ENCODE assay signal across 1 cellular context in the genomic region with DNA sequence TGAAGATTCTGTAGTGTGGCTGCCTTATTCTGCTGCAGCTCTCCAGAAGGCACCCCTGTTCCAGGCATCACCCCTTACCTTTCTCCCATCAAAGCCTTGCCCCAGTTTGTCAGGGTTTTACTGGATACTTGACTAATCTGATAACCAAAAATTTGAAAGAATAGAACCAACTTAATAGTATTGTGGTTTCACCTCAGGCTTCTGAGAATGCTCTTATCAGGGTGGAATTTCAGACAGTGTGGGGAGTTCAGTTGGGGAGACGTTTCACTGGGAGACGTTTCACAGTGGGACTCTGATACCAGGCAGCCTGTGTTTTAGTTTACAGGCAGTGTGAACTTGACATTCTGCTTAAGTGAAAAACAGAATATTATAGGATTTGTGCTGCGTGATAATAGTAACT.
A peak's percentile ranks its signal among the peaks of the same experiment; 100 is the strongest.
TF ChIP-seq lines count a peak whose summit lies in the region.

No MANE protein-coding gene starts in this region.

TF ChIP-seq in K562, 482 proteins besides CTCF, POLR2A, EP300 and RAD21 (continued from another document):
- TF ChIP-seq, protein P1, sequence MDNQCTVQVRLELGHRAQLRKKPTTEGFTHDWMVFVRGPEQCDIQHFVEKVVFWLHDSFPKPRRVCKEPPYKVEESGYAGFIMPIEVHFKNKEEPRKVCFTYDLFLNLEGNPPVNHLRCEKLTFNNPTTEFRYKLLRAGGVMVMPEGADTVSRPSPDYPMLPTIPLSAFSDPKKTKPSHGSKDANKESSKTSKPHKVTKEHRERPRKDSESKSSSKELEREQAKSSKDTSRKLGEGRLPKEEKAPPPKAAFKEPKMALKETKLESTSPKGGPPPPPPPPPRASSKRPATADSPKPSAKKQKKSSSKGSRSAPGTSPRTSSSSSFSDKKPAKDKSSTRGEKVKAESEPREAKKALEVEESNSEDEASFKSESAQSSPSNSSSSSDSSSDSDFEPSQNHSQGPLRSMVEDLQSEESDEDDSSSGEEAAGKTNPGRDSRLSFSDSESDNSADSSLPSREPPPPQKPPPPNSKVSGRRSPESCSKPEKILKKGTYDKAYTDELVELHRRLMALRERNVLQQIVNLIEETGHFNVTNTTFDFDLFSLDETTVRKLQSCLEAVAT (IDR thresholded peaks at IDR 0.05) = no peak
- no peak for TF ChIP-seq ZNF174 (CRISPR knock-in tag; IDR thresholded peaks at IDR 0.05)
- peak; percentile 68 for TF ChIP-seq SOX6 (IDR thresholded peaks at IDR 0.05)
- TF ChIP-seq PCBP1 (IDR thresholded peaks at IDR 0.05; ENCODE audit: low read depth, low read length, poor library complexity, severe bottlenecking) = no peak
- TF ChIP-seq ZFP36 (IDR thresholded peaks at IDR 0.05; ENCODE audit: low read depth, low read length, partially characterized antibody) = no peak
- TF ChIP-seq, protein P2, sequence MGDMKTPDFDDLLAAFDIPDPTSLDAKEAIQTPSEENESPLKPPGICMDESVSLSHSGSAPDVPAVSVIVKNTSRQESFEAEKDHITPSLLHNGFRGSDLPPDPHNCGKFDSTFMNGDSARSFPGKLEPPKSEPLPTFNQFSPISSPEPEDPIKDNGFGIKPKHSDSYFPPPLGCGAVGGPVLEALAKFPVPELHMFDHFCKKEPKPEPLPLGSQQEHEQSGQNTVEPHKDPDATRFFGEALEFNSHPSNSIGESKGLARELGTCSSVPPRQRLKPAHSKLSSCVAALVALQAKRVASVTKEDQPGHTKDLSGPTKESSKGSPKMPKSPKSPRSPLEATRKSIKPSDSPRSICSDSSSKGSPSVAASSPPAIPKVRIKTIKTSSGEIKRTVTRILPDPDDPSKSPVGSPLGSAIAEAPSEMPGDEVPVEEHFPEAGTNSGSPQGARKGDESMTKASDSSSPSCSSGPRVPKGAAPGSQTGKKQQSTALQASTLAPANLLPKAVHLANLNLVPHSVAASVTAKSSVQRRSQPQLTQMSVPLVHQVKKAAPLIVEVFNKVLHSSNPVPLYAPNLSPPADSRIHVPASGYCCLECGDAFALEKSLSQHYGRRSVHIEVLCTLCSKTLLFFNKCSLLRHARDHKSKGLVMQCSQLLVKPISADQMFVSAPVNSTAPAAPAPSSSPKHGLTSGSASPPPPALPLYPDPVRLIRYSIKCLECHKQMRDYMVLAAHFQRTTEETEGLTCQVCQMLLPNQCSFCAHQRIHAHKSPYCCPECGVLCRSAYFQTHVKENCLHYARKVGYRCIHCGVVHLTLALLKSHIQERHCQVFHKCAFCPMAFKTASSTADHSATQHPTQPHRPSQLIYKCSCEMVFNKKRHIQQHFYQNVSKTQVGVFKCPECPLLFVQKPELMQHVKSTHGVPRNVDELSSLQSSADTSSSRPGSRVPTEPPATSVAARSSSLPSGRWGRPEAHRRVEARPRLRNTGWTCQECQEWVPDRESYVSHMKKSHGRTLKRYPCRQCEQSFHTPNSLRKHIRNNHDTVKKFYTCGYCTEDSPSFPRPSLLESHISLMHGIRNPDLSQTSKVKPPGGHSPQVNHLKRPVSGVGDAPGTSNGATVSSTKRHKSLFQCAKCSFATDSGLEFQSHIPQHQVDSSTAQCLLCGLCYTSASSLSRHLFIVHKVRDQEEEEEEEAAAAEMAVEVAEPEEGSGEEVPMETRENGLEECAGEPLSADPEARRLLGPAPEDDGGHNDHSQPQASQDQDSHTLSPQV (IDR thresholded peaks at IDR 0.05) = no peak
- TF ChIP-seq NCOR1 (IDR thresholded peaks at IDR 0.05) = peak; percentile 18; the same call in 1 of the 2 replicates
- TF ChIP-seq, protein P3, sequence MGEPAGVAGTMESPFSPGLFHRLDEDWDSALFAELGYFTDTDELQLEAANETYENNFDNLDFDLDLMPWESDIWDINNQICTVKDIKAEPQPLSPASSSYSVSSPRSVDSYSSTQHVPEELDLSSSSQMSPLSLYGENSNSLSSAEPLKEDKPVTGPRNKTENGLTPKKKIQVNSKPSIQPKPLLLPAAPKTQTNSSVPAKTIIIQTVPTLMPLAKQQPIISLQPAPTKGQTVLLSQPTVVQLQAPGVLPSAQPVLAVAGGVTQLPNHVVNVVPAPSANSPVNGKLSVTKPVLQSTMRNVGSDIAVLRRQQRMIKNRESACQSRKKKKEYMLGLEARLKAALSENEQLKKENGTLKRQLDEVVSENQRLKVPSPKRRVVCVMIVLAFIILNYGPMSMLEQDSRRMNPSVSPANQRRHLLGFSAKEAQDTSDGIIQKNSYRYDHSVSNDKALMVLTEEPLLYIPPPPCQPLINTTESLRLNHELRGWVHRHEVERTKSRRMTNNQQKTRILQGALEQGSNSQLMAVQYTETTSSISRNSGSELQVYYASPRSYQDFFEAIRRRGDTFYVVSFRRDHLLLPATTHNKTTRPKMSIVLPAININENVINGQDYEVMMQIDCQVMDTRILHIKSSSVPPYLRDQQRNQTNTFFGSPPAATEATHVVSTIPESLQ (CRISPR knock-in tag; IDR thresholded peaks at IDR 0.05) = no peak
- no peak for TF ChIP-seq THRAP3 (IDR thresholded peaks at IDR 0.05; ENCODE audit: borderline replicate concordance)
- TF ChIP-seq RUNX1 (IDR thresholded peaks at IDR 0.05; ENCODE audit: low read depth) = no peak
- no peak for TF ChIP-seq ZNF354B (CRISPR knock-in tag; IDR thresholded peaks at IDR 0.05)
- TF ChIP-seq POLR2B (IDR thresholded peaks at IDR 0.05; ENCODE audit: low read depth, partially characterized antibody) = no peak
- TF ChIP-seq RBM22 (IDR thresholded peaks at IDR 0.05; ENCODE audit: low read depth, low read length, poor library complexity, severe bottlenecking) = no peak
- TF ChIP-seq DMBX1 (CRISPR knock-in tag; IDR thresholded peaks at IDR 0.05; ENCODE audit: borderline replicate concordance) = no peak
- TF ChIP-seq RBBP5 (IDR thresholded peaks at IDR 0.05; ENCODE audit: borderline replicate concordance, insufficient read depth, low read length, poor library complexity, severe bottlenecking) = no peak
- peak; percentile 50; the same call in 1 of the 2 replicates for TF ChIP-seq ARID1B (IDR thresholded peaks at IDR 0.05)
- TF ChIP-seq ZNF586 (CRISPR knock-in tag; conservative IDR thresholded peaks at IDR 0.05) = no peak
- TF ChIP-seq, protein P4, sequence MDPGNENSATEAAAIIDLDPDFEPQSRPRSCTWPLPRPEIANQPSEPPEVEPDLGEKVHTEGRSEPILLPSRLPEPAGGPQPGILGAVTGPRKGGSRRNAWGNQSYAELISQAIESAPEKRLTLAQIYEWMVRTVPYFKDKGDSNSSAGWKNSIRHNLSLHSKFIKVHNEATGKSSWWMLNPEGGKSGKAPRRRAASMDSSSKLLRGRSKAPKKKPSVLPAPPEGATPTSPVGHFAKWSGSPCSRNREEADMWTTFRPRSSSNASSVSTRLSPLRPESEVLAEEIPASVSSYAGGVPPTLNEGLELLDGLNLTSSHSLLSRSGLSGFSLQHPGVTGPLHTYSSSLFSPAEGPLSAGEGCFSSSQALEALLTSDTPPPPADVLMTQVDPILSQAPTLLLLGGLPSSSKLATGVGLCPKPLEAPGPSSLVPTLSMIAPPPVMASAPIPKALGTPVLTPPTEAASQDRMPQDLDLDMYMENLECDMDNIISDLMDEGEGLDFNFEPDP (CRISPR knock-in tag; IDR thresholded peaks at IDR 0.05) = no peak
- TF ChIP-seq HNRNPL (IDR thresholded peaks at IDR 0.05; ENCODE audit: low read depth, low read length) = no peak
- TF ChIP-seq BCOR (IDR thresholded peaks at IDR 0.05) = no peak
- TF ChIP-seq TBL1XR1 (IDR thresholded peaks at IDR 0.05; ENCODE audit: low read length in 2 of 2) = 0 out of 4 replicates have a peak, but pooled peaks of 1 of the 2 experiments have one; percentile 42
- peak; percentile 22; the same call in 1 of the 2 replicates for TF ChIP-seq JUND (IDR thresholded peaks at IDR 0.05; ENCODE audit: borderline replicate concordance, low read depth, low read length)
- no peak for TF ChIP-seq JUND (tag; IDR thresholded peaks at IDR 0.05; ENCODE audit: borderline replicate concordance, low read depth, low read length)
- TF ChIP-seq, protein P5, sequence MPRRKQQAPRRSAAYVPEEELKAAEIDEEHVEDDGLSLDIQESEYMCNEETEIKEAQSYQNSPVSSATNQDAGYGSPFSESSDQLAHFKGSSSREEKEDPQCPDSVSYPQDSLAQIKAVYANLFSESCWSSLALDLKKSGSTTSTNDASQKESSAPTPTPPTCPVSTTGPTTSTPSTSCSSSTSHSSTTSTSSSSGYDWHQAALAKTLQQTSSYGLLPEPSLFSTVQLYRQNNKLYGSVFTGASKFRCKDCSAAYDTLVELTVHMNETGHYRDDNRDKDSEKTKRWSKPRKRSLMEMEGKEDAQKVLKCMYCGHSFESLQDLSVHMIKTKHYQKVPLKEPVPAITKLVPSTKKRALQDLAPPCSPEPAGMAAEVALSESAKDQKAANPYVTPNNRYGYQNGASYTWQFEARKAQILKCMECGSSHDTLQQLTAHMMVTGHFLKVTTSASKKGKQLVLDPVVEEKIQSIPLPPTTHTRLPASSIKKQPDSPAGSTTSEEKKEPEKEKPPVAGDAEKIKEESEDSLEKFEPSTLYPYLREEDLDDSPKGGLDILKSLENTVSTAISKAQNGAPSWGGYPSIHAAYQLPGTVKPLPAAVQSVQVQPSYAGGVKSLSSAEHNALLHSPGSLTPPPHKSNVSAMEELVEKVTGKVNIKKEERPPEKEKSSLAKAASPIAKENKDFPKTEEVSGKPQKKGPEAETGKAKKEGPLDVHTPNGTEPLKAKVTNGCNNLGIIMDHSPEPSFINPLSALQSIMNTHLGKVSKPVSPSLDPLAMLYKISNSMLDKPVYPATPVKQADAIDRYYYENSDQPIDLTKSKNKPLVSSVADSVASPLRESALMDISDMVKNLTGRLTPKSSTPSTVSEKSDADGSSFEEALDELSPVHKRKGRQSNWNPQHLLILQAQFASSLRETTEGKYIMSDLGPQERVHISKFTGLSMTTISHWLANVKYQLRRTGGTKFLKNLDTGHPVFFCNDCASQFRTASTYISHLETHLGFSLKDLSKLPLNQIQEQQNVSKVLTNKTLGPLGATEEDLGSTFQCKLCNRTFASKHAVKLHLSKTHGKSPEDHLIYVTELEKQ (CRISPR knock-in tag; IDR thresholded peaks at IDR 0.05) = no peak
- no peak for TF ChIP-seq NR2F6 (CRISPR knock-in tag; IDR thresholded peaks at IDR 0.05)
- no peak for TF ChIP-seq ADNP (tag; IDR thresholded peaks at IDR 0.05)
- TF ChIP-seq, protein P6, sequence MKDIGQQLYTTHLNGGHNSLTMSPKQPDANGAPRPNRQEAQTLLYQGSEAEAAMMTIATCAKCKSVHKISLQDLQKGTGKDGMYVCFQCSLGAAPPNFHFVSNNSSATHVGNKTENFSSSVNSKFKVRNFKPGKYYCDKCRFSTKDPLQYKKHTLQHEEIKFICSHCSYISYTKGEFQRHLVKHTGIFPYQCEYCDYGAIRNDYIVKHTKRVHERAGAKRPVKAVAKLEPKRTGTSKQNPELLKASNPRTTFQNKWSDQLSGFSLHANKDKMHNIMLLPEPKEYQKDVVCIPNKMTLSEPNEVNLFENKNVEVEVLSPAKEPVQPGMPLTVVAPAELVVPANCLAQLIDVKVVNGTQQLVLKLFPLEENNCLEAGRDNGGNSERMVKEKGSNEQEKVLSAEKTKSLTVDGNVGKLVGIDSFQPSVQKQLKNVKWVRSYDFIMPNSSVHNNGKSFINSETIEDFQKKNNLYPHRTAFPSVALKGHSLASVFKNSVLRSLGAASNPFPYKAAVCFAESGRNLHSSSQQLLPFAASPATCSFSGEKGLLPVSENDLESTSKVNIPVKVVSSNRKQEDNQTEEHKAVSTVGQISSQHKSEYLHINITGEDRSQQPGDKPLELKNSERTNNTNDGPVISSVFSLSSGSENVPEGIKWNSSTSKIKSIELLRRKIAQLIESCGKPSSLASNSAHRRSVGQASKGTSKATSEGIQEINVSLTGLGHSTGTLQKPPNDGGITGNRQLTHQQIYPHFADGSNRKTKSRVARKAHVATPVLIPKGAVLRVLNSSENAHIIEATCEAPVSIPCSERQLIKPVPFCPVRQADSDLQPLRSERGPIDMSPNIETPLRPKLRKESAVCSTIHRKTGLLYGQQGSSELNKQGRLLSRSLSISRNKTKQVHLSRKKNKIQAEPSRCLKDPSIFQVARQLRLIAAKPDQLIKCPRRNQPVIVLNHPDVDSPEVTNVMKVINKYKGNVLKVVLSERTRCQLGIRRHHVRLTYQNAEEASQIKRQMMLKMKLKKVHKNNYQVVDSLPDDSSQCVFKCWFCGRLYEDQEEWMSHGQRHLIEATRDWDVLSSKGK (CRISPR knock-in tag; IDR thresholded peaks at IDR 0.05) = no peak
- TF ChIP-seq, protein P7, sequence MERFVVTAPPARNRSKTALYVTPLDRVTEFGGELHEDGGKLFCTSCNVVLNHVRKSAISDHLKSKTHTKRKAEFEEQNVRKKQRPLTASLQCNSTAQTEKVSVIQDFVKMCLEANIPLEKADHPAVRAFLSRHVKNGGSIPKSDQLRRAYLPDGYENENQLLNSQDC (CRISPR knock-in tag; IDR thresholded peaks at IDR 0.05) = no peak
- TF ChIP-seq, protein P8, sequence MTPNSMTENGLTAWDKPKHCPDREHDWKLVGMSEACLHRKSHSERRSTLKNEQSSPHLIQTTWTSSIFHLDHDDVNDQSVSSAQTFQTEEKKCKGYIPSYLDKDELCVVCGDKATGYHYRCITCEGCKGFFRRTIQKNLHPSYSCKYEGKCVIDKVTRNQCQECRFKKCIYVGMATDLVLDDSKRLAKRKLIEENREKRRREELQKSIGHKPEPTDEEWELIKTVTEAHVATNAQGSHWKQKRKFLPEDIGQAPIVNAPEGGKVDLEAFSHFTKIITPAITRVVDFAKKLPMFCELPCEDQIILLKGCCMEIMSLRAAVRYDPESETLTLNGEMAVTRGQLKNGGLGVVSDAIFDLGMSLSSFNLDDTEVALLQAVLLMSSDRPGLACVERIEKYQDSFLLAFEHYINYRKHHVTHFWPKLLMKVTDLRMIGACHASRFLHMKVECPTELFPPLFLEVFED (CRISPR knock-in tag; conservative IDR thresholded peaks at IDR 0.05) = no peak
- TF ChIP-seq CXXC5 (CRISPR knock-in tag; IDR thresholded peaks at IDR 0.05) = 0 out of 2 replicates have a peak, but pooled peaks have one; percentile 7
- no peak for TF ChIP-seq SRSF3 (IDR thresholded peaks at IDR 0.05; ENCODE audit: insufficient read depth, low read length)
- no peak for TF ChIP-seq GTF2E2 (tag; IDR thresholded peaks at IDR 0.05)
- TF ChIP-seq NCOA1 (IDR thresholded peaks at IDR 0.05; ENCODE audit: low read depth) = no peak
- TF ChIP-seq DPF2 (IDR thresholded peaks at IDR 0.05) = peak; percentile 57
- TF ChIP-seq KDM2B (CRISPR knock-in tag; IDR thresholded peaks at IDR 0.05) = no peak
- TF ChIP-seq NEUROD1 (IDR thresholded peaks at IDR 0.05; ENCODE audit: borderline replicate concordance, low read depth, low read length, partially characterized antibody) = no peak
- TF ChIP-seq SETDB1 (IDR thresholded peaks at IDR 0.05; ENCODE audit: low read length) = no peak
- TF ChIP-seq SMAD4 (CRISPR knock-in tag; conservative IDR thresholded peaks at IDR 0.05) = peak; percentile 33; the same call in 1 of the 2 replicates
- TF ChIP-seq, protein P9, sequence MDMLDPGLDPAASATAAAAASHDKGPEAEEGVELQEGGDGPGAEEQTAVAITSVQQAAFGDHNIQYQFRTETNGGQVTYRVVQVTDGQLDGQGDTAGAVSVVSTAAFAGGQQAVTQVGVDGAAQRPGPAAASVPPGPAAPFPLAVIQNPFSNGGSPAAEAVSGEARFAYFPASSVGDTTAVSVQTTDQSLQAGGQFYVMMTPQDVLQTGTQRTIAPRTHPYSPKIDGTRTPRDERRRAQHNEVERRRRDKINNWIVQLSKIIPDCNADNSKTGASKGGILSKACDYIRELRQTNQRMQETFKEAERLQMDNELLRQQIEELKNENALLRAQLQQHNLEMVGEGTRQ (CRISPR knock-in tag; IDR thresholded peaks at IDR 0.05) = no peak
- TF ChIP-seq NFRKB (IDR thresholded peaks at IDR 0.05; ENCODE audit: low read depth) = no peak
- peak; percentile 50 for TF ChIP-seq TCF3 (CRISPR knock-in tag; IDR thresholded peaks at IDR 0.05)
- TF ChIP-seq NONO (IDR thresholded peaks at IDR 0.05; ENCODE audit: low read depth in 2 of 2, low read length in 1 of 2) = no peak
- no peak for TF ChIP-seq ERF (CRISPR knock-in tag; IDR thresholded peaks at IDR 0.05)
